In genomic region chr5:78992136-78992535, GRCh38 we compare ENCODE assay signal across 29 cellular contexts.
"Had no signal": no experiment of that assay in that cellular context is flagged by ENCODE, and none has a peak within 500 bp of the region (broad histone marks: within the 10 kb centered on the region; RNA-seq: fewer than 3 reads in every experiment).

No MANE protein-coding gene starts in this region.

- FAIRE-seq: astrocyte, bronchial epithelial cell had no signal

- DNase-seq: activated B cell treated with CpG ODN at 0.5 μM for 24 hours; activated CD4-positive, alpha-beta memory T cell treated with anti-CD3 and anti-CD28 coated beads, Interleukin-2, amount 10 ng/mL, durations not matched to agents 7 days and 5 days; activated CD4-positive, alpha-beta T cell treated with anti-CD3 and anti-CD28 coated beads for 36 hours; activated CD4-positive, alpha-beta T cell treated with anti-CD3 and anti-CD28 coated beads, Interleukin-2, amount 10 ng/mL, durations not matched to agents 24 days and 14 days; activated CD4-positive, alpha-beta T cell treated with anti-CD3 and anti-CD28 coated beads, Interleukin-2, amount 50 U/mL, for 4 hours; activated CD8-positive, alpha-beta memory T cell treated with anti-CD3 and anti-CD28 coated beads, Interleukin-2, amount 50 U/mL, for 48 hours; activated gamma-delta T cell; activated naive CD4-positive, alpha-beta T cell; activated naive CD4-positive, alpha-beta T cell treated with anti-CD3 and anti-CD28 coated beads, Interleukin-2, amount 10 ng/mL, durations not matched to agents 7 days and 5 days; activated naive CD8-positive, alpha-beta T cell treated with anti-CD3 and anti-CD28 coated beads, Interleukin-2, amount 10 ng/mL, durations not matched to agents 7 days and 5 days; activated T-cell treated with anti-CD3 and anti-CD28 coated beads for 4 hours; activated T-cell treated with anti-CD3 and anti-CD28 coated beads, Interleukin-2, amount 50 U/mL, for 24 hours; activated T-cell treated with anti-CD3 and anti-CD28 coated beads, Interleukin-2, amount 50 U/mL, for 72 hours; amniotic stem cell; anterior cingulate cortex; brain microvascular endothelial cell; dorsolateral prefrontal cortex; effector memory CD4-positive, alpha-beta T cell; endodermal cell; foreskin keratinocyte; gastrocnemius medialis; glutamatergic neuron; heart left ventricle; hypothalamus; T1000; WERI-Rb-1 had no signal

- H3K4me3 ChIP-seq: coronary artery, dorsolateral prefrontal cortex, gastrocnemius medialis, heart left ventricle had no signal
